In genomic region chr16:78269251-78269650, GRCh38 we compare ENCODE assay signal across 19 cellular contexts.
DNase-seq lines count a peak whose midpoint lies in the region; ATAC-seq, FAIRE-seq and TF ChIP-seq lines count a peak whose summit lies in the region.
"Had no signal": no experiment of that assay in that cellular context is flagged by ENCODE, and none has a peak within 500 bp of the region (broad histone marks: within the 10 kb centered on the region; RNA-seq: fewer than 3 reads in every experiment).

No MANE protein-coding gene starts in this region.

- H2BK12ac ChIP-seq in H1 (ENCODE audit: low read depth, low read length) = no peak overlapping the region

- peak; percentile 37 for DNase-seq in cerebellar cortex (ENCODE audit: low spot score)
- no peak for DNase-seq in H1 (ENCODE audit: low read depth in 1 of 2, low spot score in 2 of 2)
- no peak for DNase-seq in DMS53 treated with DMSO at 0.1 percent for 48 hours (lab: John Stamatoyannopoulos, UW; ENCODE audit: unreplicated experiment)
- DNase-seq in left lobe of liver (ENCODE audit: low spot score) = no peak
- DNase-seq in KG1 (lab: John Stamatoyannopoulos, UW) = no peak
- DNase-seq: C1 segment of cervical spinal cord; Calu3; CD4-positive, alpha-beta memory T cell; COR-L47; DMS53; DND-41; GF-D8; HFFc6 had no signal

- CTCF ChIA-PET in H1 (lab: Charles Lee; ENCODE audit: partially characterized antibody) = interaction anchor here (0.6 to 0.9 kb wide), 4 partner anchors 13 to 146 kb away, joined by 3 to 6 read pairs (median 4); no protein-coding TSS in a partner anchor

- no peak overlapping the region for H2AFZ ChIP-seq in H1 (ENCODE audit: low read length)
- H2AFZ ChIP-seq: GM23338 had no signal

- H3K27ac ChIP-seq in H1 (ENCODE audit: low read depth, low read length) = no peak overlapping the region

- no peak overlapping the region for H4K8ac ChIP-seq in H1 (ENCODE audit: extremely low read depth, insufficient read depth, low read length)

- TF ChIP-seq CTCF in H1 (IDR thresholded peaks at IDR 0.05; ENCODE audit: control extremely low read depth in 1 of 3, insufficient read depth in 1 of 3, low read depth in 1 of 3, low read length in 3 of 3) = no peak

- H2BK120ac ChIP-seq in H1 (replicated peaks; ENCODE audit: low read depth, low read length) = peak overlapping the region; percentile 30

- no peak for TF ChIP-seq POLR2A in H1 (IDR thresholded peaks at IDR 0.05; ENCODE audit: control extremely low read depth in 1 of 2, low read depth in 2 of 2, low read length in 2 of 2)

- H3K4me3 ChIP-seq in H1 (ENCODE audit: extremely low read depth in 1 of 4, insufficient read depth in 2 of 4, low read depth in 3 of 4, low read length in 4 of 4) = no peak overlapping the region
- H3K4me3 ChIP-seq: GM23338, HAP-1 had no signal

- H3K79me2 ChIP-seq in H1 (ENCODE audit: control insufficient read depth in 1 of 2, insufficient read depth in 2 of 2, low read length in 2 of 2) = no peaks in the 10 kb centered on the region

- no peak overlapping the region for H3K4me2 ChIP-seq in H1 (ENCODE audit: insufficient read depth in 1 of 2, low read depth in 2 of 2, low read length in 2 of 2)
- H3K4me2 ChIP-seq: GM23338 had no signal

- H3K36me3 ChIP-seq in H1 (ENCODE audit: control insufficient read depth in 2 of 4, insufficient read depth in 4 of 4, low read length in 3 of 4) = peaks cover 0 to 6% (median 0%) of the 10 kb centered on the region in 4 experiments; a peak in 1 of 8 replicates
- H3K36me3 ChIP-seq: HAP-1 had no signal

- no peak overlapping the region for H3K14ac ChIP-seq in H1 (ENCODE audit: insufficient read length)

- FAIRE-seq in H1 (lab: Jason Lieb, UNC) = no peak
- peak; percentile 27 for FAIRE-seq in islet of Langerhans (lab: Jason Lieb, UNC)
- FAIRE-seq: GM12891, GM18507, H54 had no signal

- WGBS in H1 (ENCODE audit: extremely low coverage in 1 of 2, insufficient coverage in 1 of 2, insufficient read length in 1 of 2, insufficient replicate concordance in 2 of 2, low coverage in 1 of 2, low lambda C conversion rate in 2 of 2, missing lambda C conversion rate in 1 of 2), 2 experiments = 88% methylated on average over 7 of the region's 7 CpGs; no CpG with 5 or more reads in 1 of the 2 experiments

- H2BK5ac ChIP-seq in H1 (ENCODE audit: low read depth, low read length) = no peak overlapping the region

- H4K5ac ChIP-seq in H1 (ENCODE audit: insufficient read length, low read depth, low read length) = no peak overlapping the region

- H3K23ac ChIP-seq in H1 (ENCODE audit: insufficient read length) = no peak overlapping the region

- H4K91ac ChIP-seq in H1 (replicated peaks; ENCODE audit: insufficient read length, low read length) = no peak overlapping the region

- no peak overlapping the region for H3K18ac ChIP-seq in H1 (ENCODE audit: extremely low read depth, low read length)

- no peaks in the 10 kb centered on the region for H3K4me1 ChIP-seq in H1 (replicated peaks in 1 of 4; ENCODE audit: control insufficient read depth in 3 of 4, insufficient read depth in 4 of 4, low read length in 3 of 4)
- H3K4me1 ChIP-seq: HAP-1 had no signal

- H3K23me2 ChIP-seq in H1 (ENCODE audit: low read depth, low read length) = no peaks in the 10 kb centered on the region

- H3K56ac ChIP-seq in H1 (replicated peaks; ENCODE audit: insufficient read length, low read depth, low read length) = no peak overlapping the region

- no peaks in the 10 kb centered on the region for H3K79me1 ChIP-seq in H1 (ENCODE audit: low read depth, low read length)

- POLR2A ChIA-PET in H1 (lab: Charles Lee; ENCODE audit: partially characterized antibody) = no interaction called here

- no peak overlapping the region for H2AK5ac ChIP-seq in H1 (ENCODE audit: low read depth, low read length)

- no peak for TF ChIP-seq RAD21 in H1 (IDR thresholded peaks at IDR 0.05 in 1 of 2, conservative IDR thresholded peaks at IDR 0.05 in 1 of 2; ENCODE audit: low read depth in 2 of 2, low read length in 2 of 2)

- ATAC-seq in left lobe of liver = no peak
- ATAC-seq: GM23338 had no signal

- H3K27me3 ChIP-seq in H1 (replicated peaks in 1 of 4; ENCODE audit: control insufficient read depth in 3 of 4, extremely low read depth in 1 of 4, insufficient read depth in 3 of 4, low read length in 3 of 4) = no peaks in the 10 kb centered on the region

- no peak overlapping the region for H2BK20ac ChIP-seq in H1 (ENCODE audit: low read length)

- no peak overlapping the region for H2BK15ac ChIP-seq in H1 (ENCODE audit: low read length)

- no peaks in the 10 kb centered on the region for H4K20me1 ChIP-seq in H1 (replicated peaks in 1 of 2; ENCODE audit: control insufficient read depth in 1 of 2, insufficient read depth in 2 of 2, low read length in 2 of 2)

- H3K9me3 ChIP-seq in H1 (ENCODE audit: insufficient read depth in 2 of 2, low read depth in 1 of 2, low read length in 1 of 2) = peaks cover 0 to 4% of the 10 kb centered on the region in 2 experiments; a peak in 1 of 4 replicates
- H3K9me3 ChIP-seq: HAP-1 had no signal

- no peak for TF ChIP-seq EP300 in H1 (IDR thresholded peaks at IDR 0.05; ENCODE audit: borderline replicate concordance in 1 of 2, low read depth in 2 of 2, low read length in 2 of 2)

- H3K4ac ChIP-seq in H1 (replicated peaks; ENCODE audit: insufficient read length, low read depth, low read length) = no peak overlapping the region

- no peak overlapping the region for H3K9ac ChIP-seq in H1 (replicated peaks in 1 of 4; ENCODE audit: extremely low read depth in 1 of 4, low read depth in 3 of 4, low read length in 3 of 4)

TF ChIP-seq in H1, 55 proteins besides CTCF, POLR2A, EP300 and RAD21:
- TF ChIP-seq E2F6 (IDR thresholded peaks at IDR 0.05) (no peak), EGR1 (IDR thresholded peaks at IDR 0.05; ENCODE audit: borderline replicate concordance, low read depth, low read length) (no peak), POLR2AphosphoS5 (IDR thresholded peaks at IDR 0.05; ENCODE audit: low read depth, low read length) (no peak), NRF1 (IDR thresholded peaks at IDR 0.05; ENCODE audit: low read depth, low read length) (no peak), CREB1 (IDR thresholded peaks at IDR 0.05) (no peak), ZNF274 (IDR thresholded peaks at IDR 0.05; ENCODE audit: borderline replicate concordance, extremely low read depth, low read length) (no peak), NANOG (IDR thresholded peaks at IDR 0.05; ENCODE audit: insufficient read depth, low read depth, low read length, poor library complexity, severe bottlenecking) (no peak), TCF12 (IDR thresholded peaks at IDR 0.05; ENCODE audit: low read depth, low read length) (no peak), SIN3A (conservative IDR thresholded peaks at IDR 0.05 in 1 of 2, IDR thresholded peaks at IDR 0.05 in 1 of 2; ENCODE audit: low read depth in 1 of 2, low read length in 2 of 2) (no peak), ATF2 (IDR thresholded peaks at IDR 0.05; ENCODE audit: low read length) (no peak), FOSL1 (IDR thresholded peaks at IDR 0.05; ENCODE audit: insufficient read depth, low read depth, low read length) (no peak), ASH2L (IDR thresholded peaks at IDR 0.05; ENCODE audit: low read length) (no peak), GTF2F1 (IDR thresholded peaks at IDR 0.05; ENCODE audit: borderline replicate concordance, low read depth, low read length) (no peak), JUND (IDR thresholded peaks at IDR 0.05; ENCODE audit: low read length) (no peak), SP2 (IDR thresholded peaks at IDR 0.05; ENCODE audit: low read length) (no peak), HDAC2 (IDR thresholded peaks at IDR 0.05; ENCODE audit: borderline replicate concordance in 1 of 2, low read depth in 2 of 2, low read length in 2 of 2) (no peak), CHD2 (IDR thresholded peaks at IDR 0.05; ENCODE audit: low read length) (no peak), KDM5A (IDR thresholded peaks at IDR 0.05; ENCODE audit: low read length) (no peak), BCL11A (IDR thresholded peaks at IDR 0.05; ENCODE audit: low read depth in 2 of 2, low read length in 2 of 2) (no peak)
